Comparison of ENCODE assay signal across 8 cellular contexts in the genomic region with DNA sequence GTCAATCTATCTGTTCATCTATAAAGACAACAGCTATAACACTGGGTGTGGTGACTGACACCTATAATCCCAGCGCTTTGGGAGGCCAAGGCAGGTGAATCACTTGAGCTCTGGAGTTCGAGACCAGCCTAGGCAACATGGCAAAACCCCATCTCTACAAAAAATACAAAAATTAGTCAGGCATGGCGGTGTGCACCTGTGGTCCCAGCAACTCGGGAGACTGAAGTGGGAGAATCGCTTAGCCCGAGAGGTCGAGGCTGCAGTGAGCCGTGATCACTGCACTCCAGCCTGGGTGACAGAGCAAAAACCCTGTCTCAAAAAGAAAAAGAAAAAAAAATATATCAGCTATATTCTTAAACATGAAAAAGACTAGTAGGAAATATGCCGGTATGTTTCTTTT. TPM values are rescaled to one million over a fixed set of nuclear protein-coding genes. Genes with fewer than 3 reads are reported as not detected.
DNase-seq lines count a peak whose midpoint lies in the region; ATAC-seq and TF ChIP-seq lines count a peak whose summit lies in the region.
"Not testable (repeated sequence)": the region's sequence is repeated elsewhere in the genome, so short reads cannot be mapped to it uniquely, and the experiment has no call there.

No MANE protein-coding gene starts in this region.

- H4K20me1 ChIP-seq in MM.1S (ENCODE audit: insufficient read depth, low read length) = not testable (repeated sequence)

- not testable (repeated sequence) for DNase-seq in CD14-positive monocyte (ENCODE audit: low spot score); MM.1S; ascending aorta (ENCODE audit: low spot score in 2 of 2); esophagus muscularis mucosa (ENCODE audit: extremely low spot score); lung (ENCODE audit: low spot score); progenitor cell of endocrine pancreas (ENCODE audit: low spot score, unreplicated experiment); testis
- peak; percentile 45 for DNase-seq in activated CD4-positive, alpha-beta T cell treated with anti-CD3 and anti-CD28 coated beads for 48 hours

- not testable (repeated sequence) for H3K4me3 ChIP-seq in MM.1S (ENCODE audit: low read length); lung; testis
- H3K4me3 ChIP-seq in ascending aorta (peak overlapping the region; percentile 19 to 42), esophagus muscularis mucosa (peak overlapping the region in 1 of 4 donors; percentile 1)

- not testable (repeated sequence) for H3K27me3 Mint-ChIP-seq in CD14-positive monocyte (ENCODE audit: low read depth in 3 of 3); progenitor cell of endocrine pancreas

- not testable (repeated sequence) for TF ChIP-seq CTCF in CD14-positive monocyte (IDR thresholded peaks at IDR 0.05); MM.1S (IDR thresholded peaks at IDR 0.05; ENCODE audit: low read length); ascending aorta (IDR thresholded peaks at IDR 0.05); esophagus muscularis mucosa (IDR thresholded peaks at IDR 0.05); lung (IDR thresholded peaks at IDR 0.05; ENCODE audit: control extremely low read depth, extremely low read depth); progenitor cell of endocrine pancreas (IDR thresholded peaks at IDR 0.05; ENCODE audit: unreplicated experiment); testis (IDR thresholded peaks at IDR 0.05)

- peak overlapping the region; percentile 79; the same call in 1 of the 2 replicates for H3K4me2 ChIP-seq in MM.1S (ENCODE audit: low read depth, low read length)

- not testable (repeated sequence) for H2AFZ ChIP-seq in MM.1S (ENCODE audit: low read length)

- H3K27ac Mint-ChIP-seq in CD14-positive monocyte (peak overlapping the region; percentile 99 to 100 (median 100)), progenitor cell of endocrine pancreas (peak overlapping the region; percentile 99)

- peak overlapping the region; percentile 71 to 80 for H3K4me3 Mint-ChIP-seq in CD14-positive monocyte
- H3K4me3 Mint-ChIP-seq in progenitor cell of endocrine pancreas (ENCODE audit: low read depth) = not testable (repeated sequence)

- H3K9ac ChIP-seq in MM.1S (ENCODE audit: low read length) = 0 out of 2 replicates have a peak overlapping the region, but pooled peaks have one; percentile 8

- H3K27me3 ChIP-seq in MM.1S (replicated peaks; ENCODE audit: insufficient read depth, low read length); ascending aorta; esophagus muscularis mucosa; lung (ENCODE audit: control insufficient read depth, insufficient read depth); testis: not testable (repeated sequence)

- H3K9me3 ChIP-seq in MM.1S (replicated peaks; ENCODE audit: insufficient read depth, low read length); ascending aorta; esophagus muscularis mucosa; lung (ENCODE audit: control insufficient read depth in 2 of 2, insufficient read depth in 1 of 2, low read length in 1 of 2); testis: not testable (repeated sequence)

- H3K9me3 Mint-ChIP-seq in CD14-positive monocyte; progenitor cell of endocrine pancreas (ENCODE audit: low read depth): not testable (repeated sequence)

- ATAC-seq in lung (ENCODE audit: insufficient read depth, low FRiP score) = not testable (repeated sequence)

- H3K9me2 ChIP-seq in MM.1S (replicated peaks; ENCODE audit: insufficient read depth, low read length) = not testable (repeated sequence)

- peaks cover 96% of the 10 kb centered on the region for H3K4me1 Mint-ChIP-seq in CD14-positive monocyte
- peaks cover 71% of the 10 kb centered on the region for H3K4me1 Mint-ChIP-seq in progenitor cell of endocrine pancreas (ENCODE audit: low read depth)

- WGBS in esophagus muscularis mucosa = 90% methylated on average over 9 of the region's 9 CpGs
- 69 to 79% methylated on average over 9 of the region's 9 CpGs for WGBS in lung, 2 donors
- 66 to 76% methylated on average over 9 of the region's 9 CpGs for WGBS in testis, 2 donors

- H3K36me3 ChIP-seq in MM.1S (replicated peaks; ENCODE audit: insufficient read depth, low read length); ascending aorta; esophagus muscularis mucosa; lung (ENCODE audit: control insufficient read depth in 2 of 2, insufficient read depth in 2 of 2, low read length in 2 of 2); testis (ENCODE audit: low read depth, missing control alignments): not testable (repeated sequence)

- peaks cover 62% of the 10 kb centered on the region for H3K4me1 ChIP-seq in MM.1S (ENCODE audit: low read length)
- peaks cover 39 to 81% of the 10 kb centered on the region in 2 donors for H3K4me1 ChIP-seq in ascending aorta
- H3K4me1 ChIP-seq in esophagus muscularis mucosa = peaks cover 90 to 100% (median 99%) of the 10 kb centered on the region in 4 donors
- H3K4me1 ChIP-seq in lung (ENCODE audit: control insufficient read depth in 2 of 2, insufficient read depth in 2 of 2, low read length in 2 of 2) = peaks cover 49 to 81% of the 10 kb centered on the region in 2 donors
- H3K4me1 ChIP-seq in testis = peaks cover 78% of the 10 kb centered on the region

- H3K36me3 Mint-ChIP-seq in CD14-positive monocyte = peaks cover 21 to 31% of the 10 kb centered on the region in 2 donors
- H3K36me3 Mint-ChIP-seq in progenitor cell of endocrine pancreas (ENCODE audit: insufficient read depth) = not testable (repeated sequence)

- H3F3A ChIP-seq in MM.1S (ENCODE audit: insufficient read depth, low read length) = peaks cover 31% of the 10 kb centered on the region

- TF ChIP-seq POLR2A in esophagus muscularis mucosa (IDR thresholded peaks at IDR 0.05; ENCODE audit: low read depth); testis (IDR thresholded peaks at IDR 0.05): not testable (repeated sequence)

- H3K27ac ChIP-seq in MM.1S (ENCODE audit: low read length) (peak overlapping the region; percentile 79; the same call in 1 of the 2 replicates), ascending aorta (peak overlapping the region; percentile 98 to 99), esophagus muscularis mucosa (replicated peaks in 1 of 4) (peak overlapping the region; percentile 91 to 97 (median 94)), lung (ENCODE audit: low read depth in 1 of 2, low read length in 1 of 2) (peak overlapping the region; percentile 90 to 92), testis (peak overlapping the region; percentile 98 to 99)

- intact Hi-C loops in CD14-positive monocyte (cut with micrococcal nuclease) (loop anchor here in 1 of 2 donors (10.0 kb wide), 1 partner anchor 104 kb away; a partner anchor contains a TSS), testis (cut with DNase I; ENCODE audit: low total_unique reads) (loop anchor here (10.0 kb wide), 1 partner anchor 76 kb away; no protein-coding TSS in a partner anchor)
- intact Hi-C loops in ascending aorta (cut with DNase I); esophagus muscularis mucosa (cut with DNase I): not testable (repeated sequence)

- TF ChIP-seq EP300 in esophagus muscularis mucosa (IDR thresholded peaks at IDR 0.05) = not testable (repeated sequence)

- peaks cover 100% of the 10 kb centered on the region for H3K79me2 ChIP-seq in MM.1S (ENCODE audit: low read length)

RNA-seq across cellular contexts. Expression of a gene that starts 6.7 kb away (rescaled TPM):
- polyA plus RNA-seq in CD14-positive monocyte = 10 to 100 TPM; 27.6 to 38.6 TPM
- 100 TPM for total RNA-seq in ascending aorta
- 10 to 100 TPM; 24.5 to 39.6 (median 37.8) TPM for total RNA-seq in esophagus muscularis mucosa
- total RNA-seq in lung = 100 to 1,000 TPM in 1 of 2 donors, 10 to 100 TPM in 1; 58.8 to 114 TPM
- 100 to 1,000 TPM in 1 of 2 donors, 10 to 100 TPM in 1; 27.2 to 130 TPM for polyA plus RNA-seq in lung
- 49.9 and 53.1 TPM in 2 replicates for total RNA-seq in progenitor cell of endocrine pancreas
- 100 to 1,000 TPM; 192 to 212 TPM for total RNA-seq in testis
- 112 TPM for polyA plus RNA-seq in testis (ENCODE audit: insufficient read depth, low read depth, low replicate concordance)
